ENCODE assay signal across 8 cellular contexts in the genomic region with DNA sequence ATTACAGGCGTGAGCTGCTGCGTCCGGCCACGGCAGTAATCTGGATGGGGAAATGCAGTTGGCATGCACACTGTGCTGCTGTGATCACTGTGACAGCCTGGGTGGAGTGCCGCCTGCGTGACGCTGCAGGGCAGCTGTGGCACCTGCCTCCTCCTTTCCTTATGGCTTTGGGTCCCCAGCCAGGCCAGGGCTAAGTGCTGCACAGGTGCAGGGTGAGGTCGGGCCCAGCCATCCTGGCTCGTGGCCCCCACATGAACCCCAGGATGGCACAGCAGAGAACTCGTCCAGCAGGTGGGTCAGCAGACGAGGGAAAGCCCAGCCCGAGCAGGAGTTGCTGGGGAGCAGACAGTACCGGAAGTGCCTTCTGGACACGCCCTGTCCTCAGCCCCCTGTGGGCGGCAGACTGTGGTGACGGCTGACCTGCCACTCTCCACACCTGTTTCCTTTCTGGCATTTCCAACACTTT. TPM values are rescaled to one million over a fixed set of nuclear protein-coding genes. Genes with fewer than 3 reads are reported as not detected.
A peak's percentile ranks its signal among the peaks of the same experiment; 100 is the strongest.
DNase-seq lines count a peak whose midpoint lies in the region; ATAC-seq and TF ChIP-seq lines count a peak whose summit lies in the region.

No MANE protein-coding gene starts in this region.

- H3K27ac ChIP-seq in cingulate gyrus (ENCODE audit: low read depth, low read length) (peak overlapping the region; percentile 29), mesenchymal stem cell (ENCODE audit: low read length, poor library complexity, severe bottlenecking) (no peak overlapping the region), vagina (peak overlapping the region; percentile 81)

- H3K9me3 Mint-ChIP-seq in naive thymus-derived CD8-positive, alpha-beta T cell: no peaks in the 10 kb centered on the region

- H3K27ac Mint-ChIP-seq in naive thymus-derived CD8-positive, alpha-beta T cell: peak overlapping the region in 1 of 10 donors; percentile 33

- H3K4me3 Mint-ChIP-seq in naive thymus-derived CD8-positive, alpha-beta T cell: no peak overlapping the region

- H2BK120ac ChIP-seq in mesenchymal stem cell (ENCODE audit: low read depth, low read length): no peak overlapping the region

- 94% methylated on average over 16 of the region's 16 CpGs for WGBS in mesenchymal stem cell

- H3K36me3 Mint-ChIP-seq in naive thymus-derived CD8-positive, alpha-beta T cell: peaks cover 0 to 20% (median 8%) of the 10 kb centered on the region in 3 donors

- TF ChIP-seq POLR2A in vagina (IDR thresholded peaks at IDR 0.05): no peak

- DNase-seq in SIG-M5 treated with dmso at 0.1 percent for 504 hours (lab: John Stamatoyannopoulos, UW; ENCODE audit: unreplicated experiment): peak; percentile 4
- no peak for DNase-seq in SIG-M5 (lab: John Stamatoyannopoulos, UW)
- no peak for DNase-seq in mesenchymal stem cell
- DNase-seq in vagina (ENCODE audit: extremely low spot score in 2 of 2): no peak
- DNase-seq in T-helper 2 cell: no peak
- no peak for DNase-seq in activated CD4-positive, alpha-beta T cell treated with anti-CD3 and anti-CD28 coated beads, Interleukin-2, amount 50 U/mL, for 4 hours
- no peak for DNase-seq in naive thymus-derived CD8-positive, alpha-beta T cell

- peak overlapping the region; percentile 1 for H4K8ac ChIP-seq in mesenchymal stem cell (ENCODE audit: low read length)

- no peak overlapping the region for H3K9ac ChIP-seq in mesenchymal stem cell (ENCODE audit: low read length)

- H3K27me3 Mint-ChIP-seq in naive thymus-derived CD8-positive, alpha-beta T cell: no peaks in the 10 kb centered on the region

- H3K79me1 ChIP-seq in mesenchymal stem cell (replicated peaks; ENCODE audit: low read length, poor library complexity, severe bottlenecking): peaks cover 14% of the 10 kb centered on the region

- no peak overlapping the region for H2AFZ ChIP-seq in mesenchymal stem cell (ENCODE audit: low read depth, low read length)

- POLR2A ChIA-PET in naive thymus-derived CD8-positive, alpha-beta T cell (lab: Charles Lee): no interaction called here

- no peak overlapping the region for H3K4ac ChIP-seq in mesenchymal stem cell (ENCODE audit: low read depth in 1 of 2, low read length in 2 of 2)

- H3K4me2 ChIP-seq in mesenchymal stem cell (ENCODE audit: low read length, poor library complexity, severe bottlenecking): no peak overlapping the region

- intact Hi-C loops in vagina (cut with DNase I): loop anchor here (5.0 kb wide), 1 partner anchor 57 kb away; no protein-coding TSS in a partner anchor

- H2BK15ac ChIP-seq in mesenchymal stem cell (ENCODE audit: low read depth, poor library complexity, severe bottlenecking): no peak overlapping the region

- H3K9me3 ChIP-seq in mesenchymal stem cell (ENCODE audit: control insufficient read depth, low read length): no peaks in the 10 kb centered on the region
- no peaks in the 10 kb centered on the region for H3K9me3 ChIP-seq in vagina

- peaks cover 0 to 6% (median 1%) of the 10 kb centered on the region in 4 donors for H3K4me1 Mint-ChIP-seq in naive thymus-derived CD8-positive, alpha-beta T cell

- H3K36me3 ChIP-seq in mesenchymal stem cell (ENCODE audit: control insufficient read depth in 1 of 2, insufficient read depth in 2 of 2, low read depth in 1 of 2, low read length in 2 of 2): peaks cover 41 to 64% of the 10 kb centered on the region in 2 experiments
- H3K36me3 ChIP-seq in vagina: peaks cover 0 to 12% of the 10 kb centered on the region in 2 donors

- H3K14ac ChIP-seq in mesenchymal stem cell (ENCODE audit: low read length in 2 of 2): no peak overlapping the region

- H3K18ac ChIP-seq in mesenchymal stem cell (ENCODE audit: low read depth in 1 of 2, low read length in 2 of 2): no peak overlapping the region

- peak in 1 of 3 experiments; percentile 14 for TF ChIP-seq CTCF in vagina (IDR thresholded peaks at IDR 0.05)

- peak overlapping the region; percentile 24 for H2AK5ac ChIP-seq in mesenchymal stem cell (ENCODE audit: low read length, severe bottlenecking)

- H2BK12ac ChIP-seq in mesenchymal stem cell (ENCODE audit: low read length in 2 of 2): peak overlapping the region; percentile 29 to 40

- no peak overlapping the region for H2BK5ac ChIP-seq in mesenchymal stem cell (ENCODE audit: low read depth, low read length, poor library complexity, severe bottlenecking)

- no peaks in the 10 kb centered on the region for H3K27me3 ChIP-seq in mesenchymal stem cell (ENCODE audit: control insufficient read depth in 1 of 2, insufficient read depth in 1 of 2, low read length in 2 of 2)
- no peaks in the 10 kb centered on the region for H3K27me3 ChIP-seq in vagina

- peaks cover 36% of the 10 kb centered on the region for H3K4me1 ChIP-seq in mesenchymal stem cell (ENCODE audit: control insufficient read depth, insufficient read depth, low read depth, low read length)
- H3K4me1 ChIP-seq in vagina: peaks cover 38% of the 10 kb centered on the region

- H4K91ac ChIP-seq in mesenchymal stem cell (ENCODE audit: low read length): peak overlapping the region; percentile 66

- H3K23ac ChIP-seq in mesenchymal stem cell (ENCODE audit: low read length in 2 of 2): no peak overlapping the region

- ATAC-seq in naive thymus-derived CD8-positive, alpha-beta T cell: no peak

- H3K4me3 ChIP-seq in mesenchymal stem cell (ENCODE audit: insufficient read depth in 1 of 2, low read depth in 1 of 2, low read length in 2 of 2) (no peak overlapping the region), vagina (no peak overlapping the region)

RNA-seq across cellular contexts. Expression of a gene that starts 17.1 kb away (rescaled TPM):
- polyA plus RNA-seq in mesenchymal stem cell (2013, experiment 1 of 2): 42.4 TPM
- 39.8 TPM for polyA plus RNA-seq in mesenchymal stem cell (2013, experiment 2 of 2)
- total RNA-seq in vagina: 23.1 TPM
- 10 to 100 TPM; 15.4 to 15.5 TPM for total RNA-seq in naive thymus-derived CD8-positive, alpha-beta T cell
- polyA plus RNA-seq in naive thymus-derived CD8-positive, alpha-beta T cell: 10 to 100 TPM; 11.0 to 15.4 (median 11.6) TPM

RNA-seq across cellular contexts. Expression of a gene that starts 33.1 kb away (rescaled TPM):
- polyA plus RNA-seq in mesenchymal stem cell (2013, experiment 1 of 2): 0.23 TPM
- polyA plus RNA-seq in mesenchymal stem cell (2013, experiment 2 of 2): 0.25 TPM
- total RNA-seq in vagina: 9.3 TPM
- total RNA-seq in naive thymus-derived CD8-positive, alpha-beta T cell: not detected
- polyA plus RNA-seq in naive thymus-derived CD8-positive, alpha-beta T cell: under 1 TPM; 0.05 TPM

Comparison
In these comparisons a context has a peak if more than half of its experiments do, and no peak if none do; other contexts are left out.
1. RNA of a gene that starts 33.1 kb away (total RNA-seq): 9.3 TPM in vagina (single experiment); not detected in naive thymus-derived CD8-positive, alpha-beta T cell; every median in the first group is over 10 times any median in the second.